In the genomic region with DNA sequence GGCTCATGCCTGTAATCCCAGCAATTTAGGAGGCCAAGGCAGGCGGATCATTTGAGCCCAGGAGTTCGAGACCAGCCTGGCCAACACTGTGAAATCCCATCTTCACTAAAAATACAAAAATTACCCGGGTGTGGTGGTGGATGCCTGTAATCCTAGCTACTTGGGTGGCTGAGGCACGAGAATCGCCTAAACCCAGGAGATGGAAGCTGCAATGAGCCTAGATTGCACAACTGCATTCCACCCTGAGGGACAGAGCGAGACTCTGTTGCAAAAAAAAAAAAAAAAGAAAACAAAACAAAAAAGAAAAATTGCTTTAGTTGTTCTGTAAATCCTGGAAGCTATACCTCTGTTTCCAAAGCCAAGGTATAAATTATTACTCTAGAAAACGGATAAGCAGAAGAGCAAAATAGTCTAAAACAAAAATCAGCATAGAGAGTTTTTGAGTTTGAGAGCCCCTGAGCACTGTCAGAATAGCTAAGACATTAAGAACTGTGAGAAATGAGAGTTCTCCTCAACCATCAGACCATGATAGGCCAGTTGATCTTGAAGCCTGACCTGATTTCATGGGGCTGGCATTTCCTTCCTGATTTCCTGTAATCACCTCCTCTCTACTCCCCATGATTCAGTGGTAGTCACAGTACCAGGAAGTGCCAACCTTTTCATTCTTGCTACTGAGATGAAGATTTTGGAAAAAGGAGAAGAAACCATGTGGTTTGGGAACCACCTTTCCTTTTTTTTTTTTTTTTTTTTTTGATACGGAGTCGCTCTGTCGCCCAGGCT, we compare ENCODE assay signal across 9 cellular contexts. TPM values are rescaled to one million over a fixed set of nuclear protein-coding genes. Genes with fewer than 3 reads are reported as not detected.
DNase-seq lines count a peak whose midpoint lies in the region; ATAC-seq and TF ChIP-seq lines count a peak whose summit lies in the region.
"Had no signal": no experiment of that assay in that cellular context is flagged by ENCODE, and none has a peak within 500 bp of the region (broad histone marks: within the 10 kb centered on the region; RNA-seq: fewer than 3 reads in every experiment).

No MANE protein-coding gene starts in this region.

- TF ChIP-seq POLR2A in uterus (IDR thresholded peaks at IDR 0.05) = no peak

- H3K4me1 Mint-ChIP-seq in activated T-helper 17 cell treated with anti-CD3 and anti-CD28 coated beads, Interleukin-2, amount 50 U/mL, for 72 hours = peaks cover 35% of the 10 kb centered on the region
- peaks cover 3% of the 10 kb centered on the region for H3K4me1 Mint-ChIP-seq in progenitor cell of endocrine pancreas (ENCODE audit: low read depth)

- H3K9me3 Mint-ChIP-seq in activated T-helper 17 cell treated with anti-CD3 and anti-CD28 coated beads, Interleukin-2, amount 50 U/mL, for 72 hours = no peaks in the 10 kb centered on the region
- no peaks in the 10 kb centered on the region for H3K9me3 Mint-ChIP-seq in progenitor cell of endocrine pancreas (ENCODE audit: low read depth)

- H3K27me3 ChIP-seq in heart right ventricle (no peaks in the 10 kb centered on the region), uterus (no peaks in the 10 kb centered on the region)

- TF ChIP-seq CTCF in heart right ventricle (IDR thresholded peaks at IDR 0.05) = no peak
- no peak for TF ChIP-seq CTCF in uterus (IDR thresholded peaks at IDR 0.05)
- no peak for TF ChIP-seq CTCF in progenitor cell of endocrine pancreas (IDR thresholded peaks at IDR 0.05; ENCODE audit: unreplicated experiment)

- no peak overlapping the region for H3K4me3 ChIP-seq in heart right ventricle
- H3K4me3 ChIP-seq in uterus = no peak overlapping the region

- H3K9me3 ChIP-seq in heart right ventricle (no peaks in the 10 kb centered on the region), uterus (no peaks in the 10 kb centered on the region)

- DNase-seq in heart right ventricle (no peak), Right ventricle myocardium inferior (ENCODE audit: missing footprints) (no peak), kidney glomerular epithelial cell (lab: John Stamatoyannopoulos, UW) (peak; percentile 84), uterus (peak in 1 of 2 donors; percentile 46), COLO668 (lab: John Stamatoyannopoulos, UW; ENCODE audit: unreplicated experiment) (no peak), progenitor cell of endocrine pancreas (ENCODE audit: low spot score, unreplicated experiment) (no peak)

- 56 to 71% methylated on average over 10 of the region's 10 CpGs for WGBS in heart right ventricle, 2 donors

- H3K4me3 Mint-ChIP-seq in activated T-helper 17 cell treated with anti-CD3 and anti-CD28 coated beads, Interleukin-2, amount 50 U/mL, for 72 hours = peak overlapping the region; percentile 68
- H3K4me3 Mint-ChIP-seq in progenitor cell of endocrine pancreas (ENCODE audit: low read depth) = no peak overlapping the region

- H3K4me1 ChIP-seq in heart right ventricle (peaks cover 0 to 94% (median 69%) of the 10 kb centered on the region in 9 donors), uterus (peaks cover 0 to 9% of the 10 kb centered on the region in 2 donors)
- H3K4me1 ChIP-seq: parathyroid adenoma had no signal

- peaks cover 0 to 80% (median 11%) of the 10 kb centered on the region in 9 donors for H3K36me3 ChIP-seq in heart right ventricle
- no peaks in the 10 kb centered on the region for H3K36me3 ChIP-seq in uterus

- peak overlapping the region; percentile 91 for H3K27ac Mint-ChIP-seq in activated T-helper 17 cell treated with anti-CD3 and anti-CD28 coated beads, Interleukin-2, amount 50 U/mL, for 72 hours
- no peak overlapping the region for H3K27ac Mint-ChIP-seq in progenitor cell of endocrine pancreas

- intact Hi-C loops in heart right ventricle (cut with DNase I) = no loop called here
- intact Hi-C loops in Right ventricle myocardium inferior (cut with DNase I) = no loop called here
- intact Hi-C loops in uterus (cut with DNase I; ENCODE audit: low total_unique reads) = no loop called here

- ATAC-seq in heart right ventricle = peak in 3 of 8 donors; percentile 17 to 51 (median 22)
- no peak for ATAC-seq in Right ventricle myocardium inferior
- peak; percentile 82 for ATAC-seq in activated T-helper 17 cell treated with anti-CD3 and anti-CD28 coated beads, Interleukin-2, amount 50 U/mL, for 72 hours (replicated peaks)
- ATAC-seq in GM19467 (IDR thresholded peaks at IDR 0.05; ENCODE audit: unreplicated experiment) = no peak

- H3K36me3 Mint-ChIP-seq in activated T-helper 17 cell treated with anti-CD3 and anti-CD28 coated beads, Interleukin-2, amount 50 U/mL, for 72 hours (ENCODE audit: low read depth) = peaks cover 82% of the 10 kb centered on the region
- H3K36me3 Mint-ChIP-seq in progenitor cell of endocrine pancreas (ENCODE audit: insufficient read depth) = peaks cover 15% of the 10 kb centered on the region

- H3K27ac ChIP-seq in heart right ventricle = peak overlapping the region in 7 of 10 donors; percentile 2 to 69 (median 27)
- H3K27ac ChIP-seq in uterus = peak overlapping the region; percentile 55 to 70
- H3K27ac ChIP-seq: parathyroid adenoma had no signal

- no peaks in the 10 kb centered on the region for H3K27me3 Mint-ChIP-seq in activated T-helper 17 cell treated with anti-CD3 and anti-CD28 coated beads, Interleukin-2, amount 50 U/mL, for 72 hours
- no peaks in the 10 kb centered on the region for H3K27me3 Mint-ChIP-seq in progenitor cell of endocrine pancreas

RNA-seq across cellular contexts. Expression of a gene that starts 31.7 kb away (rescaled TPM):
- total RNA-seq in heart right ventricle (1,000 to 10,000 TPM; 1,003 to 4,750 (median 1,632) TPM), Right ventricle myocardium inferior (3,009 TPM), uterus (100 to 1,000 TPM in 2 of 4 donors, 10 to 100 TPM in 2; 61.5 to 173 (median 97.9) TPM), progenitor cell of endocrine pancreas (167 and 175 TPM in 2 replicates)
- polyA plus RNA-seq in heart right ventricle = 100 to 1,000 TPM; 316 to 678 TPM
- total RNA-seq in activated T-helper 17 cell treated with anti-CD3 and anti-CD28 coated beads, Interleukin-2, amount 50 U/mL, for 72 hours = 100 to 1,000 TPM; 135 to 261 TPM
